28 cellular contexts compared by ENCODE assay signal in genomic region chr9:128285033-128285784, GRCh38. TPM values are rescaled to one million over a fixed set of nuclear protein-coding genes. Genes with fewer than 3 reads are reported as not detected.
DNase-seq lines count a peak whose midpoint lies in the region; ATAC-seq and TF ChIP-seq lines count a peak whose summit lies in the region.
"Had no signal": no experiment of that assay in that cellular context is flagged by ENCODE, and none has a peak within 500 bp of the region (broad histone marks: within the 10 kb centered on the region; RNA-seq: fewer than 3 reads in every experiment).

No MANE protein-coding gene starts in this region.

- DNase-seq in activated CD8-positive, alpha-beta T cell treated with anti-CD3 and anti-CD28 coated beads, Interleukin-2, amount 10 ng/mL, durations not matched to agents 7 days and 5 days = no peak
- no peak for DNase-seq in activated CD8-positive, alpha-beta T cell treated with anti-CD3 and anti-CD28 coated beads for 36 hours
- DNase-seq in NCI-H69 (lab: John Stamatoyannopoulos, UW) = peak; percentile 19
- peak; percentile 33 for DNase-seq in left kidney (ENCODE audit: low read depth, low spot score)
- no peak for DNase-seq in hepatocyte (ENCODE audit: low spot score)
- DNase-seq in mammary epithelial cell = no peak
- DNase-seq in Karpas-422 = no peak
- DNase-seq: activated B cell treated with CpG ODN at 0.5 μM for 24 hours; activated CD8-positive, alpha-beta memory T cell treated with anti-CD3 and anti-CD28 coated beads, Interleukin-2, amount 50 U/mL, for 48 hours; activated naive CD4-positive, alpha-beta T cell treated with anti-CD3 and anti-CD28 coated beads, Interleukin-2, amount 10 ng/mL, durations not matched to agents 7 days and 5 days; adrenal gland; DMS53; GDM1; natural killer cell; NCI-H1417; NCI-H2029; NCI-H345; NCI-H774; pancreas; SK-N-SH had no signal

- H3K4me2 ChIP-seq in hepatocyte (no peak overlapping the region), mammary epithelial cell (ENCODE audit: insufficient read depth, low read depth, low read length) (no peak overlapping the region), Karpas-422 (ENCODE audit: low read depth, low read length, poor library complexity, severe bottlenecking) (no peak overlapping the region)
- H3K4me2 ChIP-seq: KMS-11, SK-N-SH had no signal

- CTCF ChIA-PET in activated CD8-positive, alpha-beta T cell treated with anti-CD3 and anti-CD28 coated beads, Interleukin-2, amount 10 ng/mL, durations not matched to agents 7 days and 5 days (lab: Charles Lee) = interaction anchor here (1.2 to 1.4 kb wide), 3 partner anchors 10 to 533 kb away, joined by 3 to 4 read pairs (median 3); partner anchors contain the start of gene ENDOG
- CTCF ChIA-PET in activated CD8-positive, alpha-beta T cell treated with anti-CD3 and anti-CD28 coated beads for 36 hours (lab: Charles Lee) = interaction anchor here (0.9 to 1.7 kb wide), 2 partner anchors 10 to 153 kb away, joined by 3 read pairs; no protein-coding TSS in a partner anchor
- CTCF ChIA-PET in mammary epithelial cell (lab: Charles Lee; ENCODE audit: low non-redundant PET) = interaction anchor here (0.6 kb wide), 1 partner anchor 86 kb away, joined by 6 read pairs; the partner anchor contains the start of gene URM1

- no peaks in the 10 kb centered on the region for H3K27me3 ChIP-seq in hepatocyte
- no peaks in the 10 kb centered on the region for H3K27me3 ChIP-seq in mammary epithelial cell (ENCODE audit: insufficient read depth, low read length)
- H3K27me3 ChIP-seq in Karpas-422 (ENCODE audit: low read length) = no peaks in the 10 kb centered on the region
- H3K27me3 ChIP-seq: adrenal gland, pancreas had no signal

- no peaks in the 10 kb centered on the region for H4K20me1 ChIP-seq in hepatocyte (ENCODE audit: insufficient read depth, poor library complexity, severe bottlenecking)
- no peaks in the 10 kb centered on the region for H4K20me1 ChIP-seq in mammary epithelial cell (ENCODE audit: insufficient read depth, low read length)
- H4K20me1 ChIP-seq in Karpas-422 (ENCODE audit: insufficient read depth, low read depth, low read length) = no peaks in the 10 kb centered on the region

- H3K9ac ChIP-seq in mammary epithelial cell (ENCODE audit: insufficient read depth, low read length) (no peak overlapping the region), Karpas-422 (ENCODE audit: low read length) (no peak overlapping the region)
- H3K9ac ChIP-seq: KMS-11, SK-N-SH had no signal

- peaks cover 2% of the 10 kb centered on the region for H3K36me3 Mint-ChIP-seq in activated CD8-positive, alpha-beta T cell treated with anti-CD3 and anti-CD28 coated beads, Interleukin-2, amount 10 ng/mL, durations not matched to agents 7 days and 5 days (ENCODE audit: low read depth)
- no peaks in the 10 kb centered on the region for H3K36me3 Mint-ChIP-seq in activated CD8-positive, alpha-beta T cell treated with anti-CD3 and anti-CD28 coated beads for 36 hours (ENCODE audit: low read depth)
- H3K36me3 Mint-ChIP-seq: natural killer cell had no signal

- no peaks in the 10 kb centered on the region for H3K36me3 ChIP-seq in hepatocyte (replicated peaks; ENCODE audit: insufficient read depth, low read depth)
- no peaks in the 10 kb centered on the region for H3K36me3 ChIP-seq in mammary epithelial cell (ENCODE audit: insufficient read depth, low read length)
- no peaks in the 10 kb centered on the region for H3K36me3 ChIP-seq in Karpas-422 (ENCODE audit: insufficient read depth, low read length)
- H3K36me3 ChIP-seq: pancreas had no signal

- peaks cover 3% of the 10 kb centered on the region for H3K4me1 Mint-ChIP-seq in activated CD8-positive, alpha-beta T cell treated with anti-CD3 and anti-CD28 coated beads, Interleukin-2, amount 10 ng/mL, durations not matched to agents 7 days and 5 days (ENCODE audit: low read depth)
- peaks cover under 1% of the 10 kb centered on the region for H3K4me1 Mint-ChIP-seq in activated CD8-positive, alpha-beta T cell treated with anti-CD3 and anti-CD28 coated beads for 36 hours (ENCODE audit: low read depth)
- H3K4me1 Mint-ChIP-seq: central memory CD8-positive, alpha-beta T cell; natural killer cell had no signal

- no peaks in the 10 kb centered on the region for H3K9me3 ChIP-seq in hepatocyte (ENCODE audit: low read depth)
- H3K9me3 ChIP-seq in mammary epithelial cell (replicated peaks; ENCODE audit: insufficient read depth, low read length) = no peaks in the 10 kb centered on the region
- H3K9me3 ChIP-seq in Karpas-422 (ENCODE audit: low read length) = no peaks in the 10 kb centered on the region
- H3K9me3 ChIP-seq: adrenal gland, HAP-1, pancreas, SK-N-SH had no signal

- no peak for ATAC-seq in activated CD8-positive, alpha-beta T cell treated with anti-CD3 and anti-CD28 coated beads, Interleukin-2, amount 10 ng/mL, durations not matched to agents 7 days and 5 days
- ATAC-seq in activated CD8-positive, alpha-beta T cell treated with anti-CD3 and anti-CD28 coated beads for 36 hours = no peak
- ATAC-seq: natural killer cell; pancreas; stimulated activated memory B cell treated with anti-CD40 and anti-IgM and Interleukin-4, amounts not matched to agents 10 μg/mL and 1 μg/mL and 100 μg/mL, for 72 hours had no signal

- H3K9me2 ChIP-seq in hepatocyte (replicated peaks; ENCODE audit: insufficient read depth) (no peaks in the 10 kb centered on the region), Karpas-422 (replicated peaks; ENCODE audit: insufficient read depth, low read length) (no peaks in the 10 kb centered on the region)
- H3K9me2 ChIP-seq: SK-N-SH had no signal

- H3K27me3 Mint-ChIP-seq in activated CD8-positive, alpha-beta T cell treated with anti-CD3 and anti-CD28 coated beads, Interleukin-2, amount 10 ng/mL, durations not matched to agents 7 days and 5 days (ENCODE audit: low read depth) = no peaks in the 10 kb centered on the region
- H3K27me3 Mint-ChIP-seq in activated CD8-positive, alpha-beta T cell treated with anti-CD3 and anti-CD28 coated beads for 36 hours = no peaks in the 10 kb centered on the region
- H3K27me3 Mint-ChIP-seq: activated B cell treated with CpG ODN at 0.5 μM for 24 hours; activated naive CD4-positive, alpha-beta T cell treated with anti-CD3 and anti-CD28 coated beads, Interleukin-2, amount 10 ng/mL, durations not matched to agents 7 days and 5 days; central memory CD8-positive, alpha-beta T cell; stimulated activated memory B cell treated with anti-CD40 and anti-IgM and Interleukin-4, amounts not matched to agents 10 μg/mL and 1 μg/mL and 100 μg/mL, for 72 hours had no signal

- H3K4me3 ChIP-seq in hepatocyte (no peak overlapping the region), mammary epithelial cell (replicated peaks in 1 of 3; ENCODE audit: insufficient read depth in 1 of 3, low read depth in 2 of 3, low read length in 3 of 3) (no peak overlapping the region), Karpas-422 (ENCODE audit: low read length) (no peak overlapping the region)
- H3K4me3 ChIP-seq: adrenal gland, HAP-1, lung, pancreas, skin epidermis had no signal

- H3K27ac ChIP-seq in hepatocyte (no peak overlapping the region), mammary epithelial cell (ENCODE audit: insufficient read depth, low read depth, low read length) (no peak overlapping the region), Karpas-422 (ENCODE audit: low read length) (no peak overlapping the region)
- H3K27ac ChIP-seq: adrenal gland, HL-60, KMS-11, pancreas, skin epidermis had no signal

- peak overlapping the region; percentile 12 for H3K27ac Mint-ChIP-seq in activated CD8-positive, alpha-beta T cell treated with anti-CD3 and anti-CD28 coated beads, Interleukin-2, amount 10 ng/mL, durations not matched to agents 7 days and 5 days
- H3K27ac Mint-ChIP-seq in activated CD8-positive, alpha-beta T cell treated with anti-CD3 and anti-CD28 coated beads for 36 hours = no peak overlapping the region
- H3K27ac Mint-ChIP-seq: activated B cell treated with CpG ODN at 0.5 μM for 24 hours; activated naive CD4-positive, alpha-beta T cell treated with anti-CD3 and anti-CD28 coated beads, Interleukin-2, amount 10 ng/mL, durations not matched to agents 7 days and 5 days; activated T-helper 1 cell treated with anti-CD3 and anti-CD28 coated beads, Interleukin-12 subunit alpha, Interleukin-12 subunit beta, Interleukin-2, Interleukin-4 antibody, amounts not matched to agents 30 ng/mL and 10 ng/mL and 1 ng/mL, durations not matched to agents 14 hours and 24 hours and 36 hours; natural killer cell; stimulated activated memory B cell treated with anti-CD40 and anti-IgM and Interleukin-4, amounts not matched to agents 10 μg/mL and 1 μg/mL and 100 μg/mL, for 72 hours had no signal

- H2AFZ ChIP-seq in hepatocyte (no peak overlapping the region), mammary epithelial cell (ENCODE audit: low read depth, low read length) (no peak overlapping the region), Karpas-422 (ENCODE audit: low read length) (no peak overlapping the region)

- no peaks in the 10 kb centered on the region for H3K79me2 ChIP-seq in hepatocyte
- no peaks in the 10 kb centered on the region for H3K79me2 ChIP-seq in mammary epithelial cell (ENCODE audit: insufficient read depth, low read length)
- no peaks in the 10 kb centered on the region for H3K79me2 ChIP-seq in Karpas-422 (ENCODE audit: low read length)

- intact Hi-C loops in activated CD8-positive, alpha-beta T cell treated with anti-CD3 and anti-CD28 coated beads for 36 hours (cut with micrococcal nuclease) = no loop called here
- intact Hi-C loops in mammary epithelial cell (cut with micrococcal nuclease) = no loop called here

- H3K4me3 Mint-ChIP-seq in activated CD8-positive, alpha-beta T cell treated with anti-CD3 and anti-CD28 coated beads, Interleukin-2, amount 10 ng/mL, durations not matched to agents 7 days and 5 days = no peak overlapping the region
- no peak overlapping the region for H3K4me3 Mint-ChIP-seq in activated CD8-positive, alpha-beta T cell treated with anti-CD3 and anti-CD28 coated beads for 36 hours
- H3K4me3 Mint-ChIP-seq: activated B cell treated with CpG ODN at 0.5 μM for 24 hours; activated naive CD4-positive, alpha-beta T cell treated with anti-CD3 and anti-CD28 coated beads, Interleukin-2, amount 10 ng/mL, durations not matched to agents 7 days and 5 days; activated T-helper 1 cell treated with anti-CD3 and anti-CD28 coated beads, Interleukin-12 subunit alpha, Interleukin-12 subunit beta, Interleukin-2, Interleukin-4 antibody, amounts not matched to agents 30 ng/mL and 10 ng/mL and 1 ng/mL, durations not matched to agents 14 hours and 24 hours and 36 hours; central memory CD8-positive, alpha-beta T cell; natural killer cell; stimulated activated memory B cell treated with anti-CD40 and anti-IgM and Interleukin-4, amounts not matched to agents 10 μg/mL and 1 μg/mL and 100 μg/mL, for 72 hours had no signal

- POLR2A ChIA-PET in activated CD8-positive, alpha-beta T cell treated with anti-CD3 and anti-CD28 coated beads, Interleukin-2, amount 10 ng/mL, durations not matched to agents 7 days and 5 days (lab: Charles Lee) = interaction anchor here (1.4 kb wide), 1 partner anchor 9 kb away, joined by 8 read pairs; the partner anchor contains the start of genes GOLGA2 and SWI5
- POLR2A ChIA-PET in activated CD8-positive, alpha-beta T cell treated with anti-CD3 and anti-CD28 coated beads for 36 hours (lab: Charles Lee) = interaction anchor here (0.5 kb wide), 1 partner anchor 27 kb away, joined by 4 read pairs; no protein-coding TSS in a partner anchor

- in situ Hi-C loops in mammary epithelial cell (cut with MboI; ENCODE audit: low sequenced_read_pairs in 2 of 2) = no loop called here

- H3K9me3 Mint-ChIP-seq in activated CD8-positive, alpha-beta T cell treated with anti-CD3 and anti-CD28 coated beads, Interleukin-2, amount 10 ng/mL, durations not matched to agents 7 days and 5 days (ENCODE audit: insufficient read depth) = no peaks in the 10 kb centered on the region
- H3K9me3 Mint-ChIP-seq in activated CD8-positive, alpha-beta T cell treated with anti-CD3 and anti-CD28 coated beads for 36 hours = no peaks in the 10 kb centered on the region
- H3K9me3 Mint-ChIP-seq: activated B cell treated with CpG ODN at 0.5 μM for 24 hours; activated naive CD4-positive, alpha-beta T cell treated with anti-CD3 and anti-CD28 coated beads, Interleukin-2, amount 10 ng/mL, durations not matched to agents 7 days and 5 days; activated T-helper 1 cell treated with anti-CD3 and anti-CD28 coated beads, Interleukin-12 subunit alpha, Interleukin-12 subunit beta, Interleukin-2, Interleukin-4 antibody, amounts not matched to agents 30 ng/mL and 10 ng/mL and 1 ng/mL, durations not matched to agents 14 hours and 24 hours and 36 hours; central memory CD8-positive, alpha-beta T cell; natural killer cell; stimulated activated memory B cell treated with anti-CD40 and anti-IgM and Interleukin-4, amounts not matched to agents 10 μg/mL and 1 μg/mL and 100 μg/mL, for 72 hours had no signal

- TF ChIP-seq CTCF in activated CD8-positive, alpha-beta T cell treated with anti-CD3 and anti-CD28 coated beads for 36 hours (IDR thresholded peaks at IDR 0.05) = no peak
- no peak for TF ChIP-seq CTCF in hepatocyte (IDR thresholded peaks at IDR 0.05; ENCODE audit: poor library complexity)
- TF ChIP-seq CTCF in mammary epithelial cell (conservative IDR thresholded peaks at IDR 0.05 in 1 of 2, IDR thresholded peaks at IDR 0.05 in 1 of 2; ENCODE audit: extremely low read depth in 1 of 2, insufficient read depth in 1 of 2, low read depth in 1 of 2, low read length in 2 of 2) = no peak

- dilution Hi-C loops in mammary epithelial cell (cut with HindIII; ENCODE audit: low sequenced_read_pairs) = loop anchor here (5.0 kb wide), 2 partner anchors 33 to 342 kb away; no protein-coding TSS in a partner anchor

- H3K4me1 ChIP-seq in hepatocyte (ENCODE audit: insufficient read depth) (no peaks in the 10 kb centered on the region), mammary epithelial cell (ENCODE audit: insufficient read depth, low read length) (no peaks in the 10 kb centered on the region), Karpas-422 (ENCODE audit: low read length) (no peaks in the 10 kb centered on the region)
- H3K4me1 ChIP-seq: adrenal gland, HAP-1, pancreas had no signal

- WGBS in hepatocyte (ENCODE audit: low lambda C conversion rate, missing lambda C conversion rate) = 98% methylated on average over 12 of the region's 12 CpGs
- WGBS in mammary epithelial cell (ENCODE audit: low coverage, missing lambda C conversion rate) = 95% methylated on average over 12 of the region's 12 CpGs

- BruUV-seq in mammary epithelial cell (replicated peaks; lab: Mats Ljungman, UMichigan) = no TSS peak

RNA-seq across cellular contexts. Expression of gene SWI5, which starts 9.1 kb away (rescaled TPM):
- total RNA-seq in activated CD8-positive, alpha-beta T cell treated with anti-CD3 and anti-CD28 coated beads, Interleukin-2, amount 10 ng/mL, durations not matched to agents 7 days and 5 days = 10 to 100 TPM; 12.2 to 13.7 TPM
- total RNA-seq in activated CD8-positive, alpha-beta T cell treated with anti-CD3 and anti-CD28 coated beads for 36 hours = 10 to 100 TPM; 12.4 to 13.3 TPM
- total RNA-seq in hepatocyte (29.0 and 33.0 TPM in 2 replicates), mammary epithelial cell (10 to 100 TPM; 13.5 to 26.3 TPM)
- polyA plus RNA-seq in hepatocyte (55.7 and 58.4 TPM in 2 replicates), mammary epithelial cell (43.8 TPM)
- polyA minus RNA-seq in mammary epithelial cell = 5.2 TPM
- 34.5 and 37.6 TPM in 2 replicates for total RNA-seq in Karpas-422 (2014; rRNA removed; shearing (Covaris generic); ENCODE audit: low replicate concordance)

RNA-seq across cellular contexts. Expression of gene GOLGA2, which starts 9.4 kb away (rescaled TPM):
- 10 to 100 TPM; 57.9 to 58.8 TPM for total RNA-seq in activated CD8-positive, alpha-beta T cell treated with anti-CD3 and anti-CD28 coated beads, Interleukin-2, amount 10 ng/mL, durations not matched to agents 7 days and 5 days
- 10 to 100 TPM; 29.8 to 34.6 TPM for total RNA-seq in activated CD8-positive, alpha-beta T cell treated with anti-CD3 and anti-CD28 coated beads for 36 hours
- total RNA-seq in hepatocyte (76.4 and 79.9 TPM in 2 replicates), mammary epithelial cell (10 to 100 TPM; 42.2 to 76.7 TPM)
- polyA plus RNA-seq in hepatocyte (37.6 and 59.2 TPM in 2 replicates), mammary epithelial cell (36.5 TPM)
- 112 TPM for polyA minus RNA-seq in mammary epithelial cell
- total RNA-seq in Karpas-422 (2014; rRNA removed; shearing (Covaris generic); ENCODE audit: low replicate concordance) = 16.2 and 75.3 TPM in 2 replicates

RNA-seq across cellular contexts. Expression of gene TRUB2, which starts 37.0 kb away (rescaled TPM):
- total RNA-seq in activated CD8-positive, alpha-beta T cell treated with anti-CD3 and anti-CD28 coated beads, Interleukin-2, amount 10 ng/mL, durations not matched to agents 7 days and 5 days = 10 to 100 TPM; 25.5 to 27.7 TPM
- 10 to 100 TPM; 29.7 to 30.1 TPM for total RNA-seq in activated CD8-positive, alpha-beta T cell treated with anti-CD3 and anti-CD28 coated beads for 36 hours
- total RNA-seq in hepatocyte = 15.1 and 17.4 TPM in 2 replicates
- polyA plus RNA-seq in hepatocyte = 44.5 and 50.9 TPM in 2 replicates
- total RNA-seq in mammary epithelial cell = 10 to 100 TPM; 14.7 to 28.6 TPM
- 21.3 TPM for polyA plus RNA-seq in mammary epithelial cell
- polyA minus RNA-seq in mammary epithelial cell = 16.2 TPM
- 20.8 and 28.2 TPM in 2 replicates for total RNA-seq in Karpas-422 (2014; rRNA removed; shearing (Covaris generic); ENCODE audit: low replicate concordance)

RNA-seq across cellular contexts. Expression of gene COQ4, which starts 37.4 kb away (rescaled TPM):
- 10 to 100 TPM; 31.8 to 34.9 TPM for total RNA-seq in activated CD8-positive, alpha-beta T cell treated with anti-CD3 and anti-CD28 coated beads, Interleukin-2, amount 10 ng/mL, durations not matched to agents 7 days and 5 days
- total RNA-seq in activated CD8-positive, alpha-beta T cell treated with anti-CD3 and anti-CD28 coated beads for 36 hours = 10 to 100 TPM; 31.9 to 33.5 TPM
- total RNA-seq in hepatocyte = 38.2 and 40.9 TPM in 2 replicates
- 35.2 and 42.8 TPM in 2 replicates for polyA plus RNA-seq in hepatocyte
- 10 to 100 TPM; 32.7 to 33.7 TPM for total RNA-seq in mammary epithelial cell
- 39.9 TPM for polyA plus RNA-seq in mammary epithelial cell
- 25.3 TPM for polyA minus RNA-seq in mammary epithelial cell
- 28.3 and 40.1 TPM in 2 replicates for total RNA-seq in Karpas-422 (2014; rRNA removed; shearing (Covaris generic); ENCODE audit: low replicate concordance)

RNA-seq across cellular contexts. Expression of gene SLC27A4, which starts 55.1 kb away (rescaled TPM):
- 10 to 100 TPM; 19.0 to 21.7 TPM for total RNA-seq in activated CD8-positive, alpha-beta T cell treated with anti-CD3 and anti-CD28 coated beads, Interleukin-2, amount 10 ng/mL, durations not matched to agents 7 days and 5 days
- 10 to 100 TPM; 10.5 to 11.2 TPM for total RNA-seq in activated CD8-positive, alpha-beta T cell treated with anti-CD3 and anti-CD28 coated beads for 36 hours
- 16.1 and 23.4 TPM in 2 replicates for total RNA-seq in hepatocyte
- 19.1 and 21.9 TPM in 2 replicates for polyA plus RNA-seq in hepatocyte
- total RNA-seq in mammary epithelial cell = 10 to 100 TPM; 28.2 to 35.2 TPM
- polyA plus RNA-seq in mammary epithelial cell = 30.6 TPM
- 33.6 TPM for polyA minus RNA-seq in mammary epithelial cell
- 18.5 and 24.4 TPM in 2 replicates for total RNA-seq in Karpas-422 (2014; rRNA removed; shearing (Covaris generic); ENCODE audit: low replicate concordance)

Comparison
In these comparisons a context has a peak if more than half of its experiments do, and no peak if none do; other contexts are left out.
1. DNase-seq: peak in NCI-H69 (single experiment) and left kidney (single experiment); none in activated CD8-positive, alpha-beta T cell treated with anti-CD3 and anti-CD28 coated beads, Interleukin-2, amount 10 ng/mL, durations not matched to agents 7 days and 5 days (single experiment), activated CD8-positive, alpha-beta T cell treated with anti-CD3 and anti-CD28 coated beads for 36 hours (single experiment), hepatocyte (single experiment), mammary epithelial cell (single experiment) and Karpas-422 (single experiment).